In the genomic region with DNA sequence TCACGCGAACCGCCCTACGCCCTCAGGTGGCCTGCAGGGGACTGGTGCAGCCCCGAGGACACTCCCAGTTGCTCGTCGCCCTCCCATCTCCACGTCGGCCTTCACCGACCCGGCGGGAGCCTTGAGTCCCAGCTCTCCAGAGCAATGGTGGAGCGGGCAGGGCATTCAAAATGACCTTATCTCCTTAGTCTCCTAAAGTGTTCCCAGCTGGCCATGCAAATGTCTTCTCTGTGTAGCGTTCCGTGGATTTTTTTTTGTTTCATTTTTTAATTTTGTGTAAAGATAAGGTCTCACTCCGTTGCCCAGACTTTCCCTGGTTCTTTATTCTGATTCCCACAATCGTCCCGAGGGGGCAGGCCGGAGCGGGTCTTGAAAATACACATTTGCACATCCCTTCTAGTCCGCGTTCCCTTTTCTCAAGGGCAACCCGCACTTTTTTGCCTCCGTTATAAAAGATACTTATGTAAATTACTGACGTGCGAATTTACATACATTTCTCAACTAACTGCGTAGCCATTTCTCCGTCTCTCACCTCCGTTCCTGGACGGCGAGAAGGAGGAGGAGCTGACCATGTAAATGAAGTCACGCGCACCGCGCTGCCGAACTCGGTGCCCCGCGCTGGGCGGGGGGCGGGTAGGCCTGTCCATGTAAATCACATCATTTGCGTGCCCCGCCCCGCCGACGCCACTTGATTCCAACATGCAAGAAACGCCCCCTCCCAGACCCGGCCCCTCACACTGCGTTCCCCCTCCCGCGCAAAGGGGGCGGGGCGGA, we compare ENCODE assay signal across 8 cellular contexts. TPM values are rescaled to one million over a fixed set of nuclear protein-coding genes. Genes with fewer than 3 reads are reported as not detected.
DNase-seq lines count a peak whose midpoint lies in the region; ATAC-seq and TF ChIP-seq lines count a peak whose summit lies in the region.

No MANE protein-coding gene starts in this region.

- no peaks in the 10 kb centered on the region for H3F3A ChIP-seq in PC-3 (ENCODE audit: low read length, unreplicated experiment)

- H3K27ac ChIP-seq in PC-3 (ENCODE audit: low read length) (peak overlapping the region; percentile 41), muscle layer of colon (ENCODE audit: low read depth, low read length) (peak overlapping the region; percentile 56)

- BruUV-seq in PC-3 (replicated peaks; lab: Mats Ljungman, UMichigan): TSS peak; percentile 93

- DNase-seq in DMS79 treated with DMSO at 0.1 percent for 48 hours (lab: John Stamatoyannopoulos, UW) (peak; percentile 98), KBM-7 (peak; percentile 100), PC-3 (peak; percentile 96)
- peak; percentile 100 for DNase-seq in activated T-cell treated with anti-CD3 and anti-CD28 coated beads, Interleukin-2, amount 50 U/mL, for 24 hours
- DNase-seq in stimulated activated CD8-positive, alpha-beta memory T cell treated with anti-CD3 and anti-CD28 coated beads, Interleukin-7, amount 100 ng/mL, for 1 hour (ENCODE audit: low read depth in 2 of 2): peak; percentile 100

- no peaks in the 10 kb centered on the region for H3K9me2 ChIP-seq in PC-3 (replicated peaks; ENCODE audit: low read length)

- no peaks in the 10 kb centered on the region for H3K27me3 Mint-ChIP-seq in activated T-cell treated with anti-CD3 and anti-CD28 coated beads, Interleukin-2, amount 50 U/mL, for 24 hours

- CTCF ChIA-PET in PC-3 (lab: Charles Lee): interaction anchor here (0.5 to 0.6 kb wide), 2 partner anchors 9 to 21 kb away, joined by 3 read pairs; no protein-coding TSS in a partner anchor

- H3K9me3 Mint-ChIP-seq in activated T-cell treated with anti-CD3 and anti-CD28 coated beads, Interleukin-2, amount 50 U/mL, for 24 hours: no peaks in the 10 kb centered on the region

- intact Hi-C loops in PC-3 (cut with micrococcal nuclease): loop anchor here (1.0 to 10.0 kb wide), 2 partner anchors 111 to 134 kb away; no protein-coding TSS in a partner anchor

- H3K4me2 ChIP-seq in PC-3 (ENCODE audit: low read length): peak overlapping the region; percentile 84

- peak; percentile 47 for TF ChIP-seq CTCF in PC-3 (conservative IDR thresholded peaks at IDR 0.05; ENCODE audit: low read depth, low read length)

- H3K9ac ChIP-seq in PC-3 (ENCODE audit: low read length) (peak overlapping the region; percentile 52; the same call in 1 of the 2 replicates), muscle layer of colon (ENCODE audit: low read length) (peak overlapping the region; percentile 60)

- H3K79me2 ChIP-seq in PC-3 (ENCODE audit: low read length): peaks cover 39% of the 10 kb centered on the region

- H3K4me1 Mint-ChIP-seq in activated T-cell treated with anti-CD3 and anti-CD28 coated beads, Interleukin-2, amount 50 U/mL, for 24 hours (ENCODE audit: low read depth): peaks cover 54% of the 10 kb centered on the region

- H3K4me1 ChIP-seq in PC-3 (ENCODE audit: insufficient read depth, low read length) (peaks cover 34% of the 10 kb centered on the region), muscle layer of colon (ENCODE audit: insufficient read depth, low read length) (peaks cover 31% of the 10 kb centered on the region)

- peaks cover 44% of the 10 kb centered on the region for H3K36me3 Mint-ChIP-seq in activated T-cell treated with anti-CD3 and anti-CD28 coated beads, Interleukin-2, amount 50 U/mL, for 24 hours (ENCODE audit: low read depth)

- no peaks in the 10 kb centered on the region for H3K36me3 ChIP-seq in PC-3 (ENCODE audit: low read depth, low read length)
- H3K36me3 ChIP-seq in muscle layer of colon (ENCODE audit: insufficient read depth, low read length): peaks cover 6% of the 10 kb centered on the region

- peak overlapping the region; percentile 96 for H3K27ac Mint-ChIP-seq in activated T-cell treated with anti-CD3 and anti-CD28 coated beads, Interleukin-2, amount 50 U/mL, for 24 hours

- peak overlapping the region; percentile 97 for H2AFZ ChIP-seq in PC-3 (ENCODE audit: low read length)

- ATAC-seq in GM21717 (IDR thresholded peaks at IDR 0.05; ENCODE audit: unreplicated experiment) (peak; percentile 64), PC-3 (peak; percentile 82), esophagus mucosa (peak; percentile 44)

- peak overlapping the region; percentile 78 for H3K4me3 ChIP-seq in PC-3 (ENCODE audit: low read length)
- peak overlapping the region; percentile 18 to 63 for H3K4me3 ChIP-seq in muscle layer of colon (ENCODE audit: low read depth in 1 of 2, low read length in 2 of 2)

- in situ Hi-C loops in KBM-7 (cut with MboI; ENCODE audit: low pct_unique_long_range_greater_than_20kb, low sequenced_read_pairs): no loop called here

- POLR2A ChIA-PET in PC-3 (lab: Charles Lee; ENCODE audit: unreplicated experiment): interaction anchor here (0.6 kb wide), 1 partner anchor 20 kb away, joined by 4 read pairs; no protein-coding TSS in a partner anchor

- peaks cover 15% of the 10 kb centered on the region; the same call in 1 of the 2 replicates for H4K20me1 ChIP-seq in PC-3 (ENCODE audit: low read length)

- H3K27me3 ChIP-seq in PC-3 (ENCODE audit: low read length) (no peaks in the 10 kb centered on the region), muscle layer of colon (ENCODE audit: control insufficient read depth in 1 of 2, insufficient read depth in 2 of 2, low read length in 2 of 2) (no peaks in the 10 kb centered on the region)

- H3K9me3 ChIP-seq in PC-3 (ENCODE audit: low read length) (no peaks in the 10 kb centered on the region), muscle layer of colon (ENCODE audit: low read length) (no peaks in the 10 kb centered on the region)

- H3K4me3 Mint-ChIP-seq in activated T-cell treated with anti-CD3 and anti-CD28 coated beads, Interleukin-2, amount 50 U/mL, for 24 hours: peak overlapping the region; percentile 89

RNA-seq across cellular contexts. Expression of a gene that starts 0.6 kb away (rescaled TPM):
- 36.6 and 58.9 TPM in 2 replicates for total RNA-seq in PC-3 (2014; rRNA removed)
- total RNA-seq in esophagus mucosa: 32.1 TPM

RNA-seq across cellular contexts. Expression of a gene that starts 20.4 kb away (rescaled TPM):
- total RNA-seq in PC-3 (2014; rRNA removed) (7.4 and 13.9 TPM in 2 replicates), esophagus mucosa (17.8 TPM)

RNA-seq across cellular contexts. Expression of a gene that starts 23.1 kb away (rescaled TPM):
- 1.4 TPM in 1 of 2 replicates, not detected in the other for total RNA-seq in PC-3 (2014; rRNA removed)
- total RNA-seq in esophagus mucosa: 7.5 TPM

RNA-seq across cellular contexts. Expression of a gene that starts 47.4 kb away (rescaled TPM):
- total RNA-seq in PC-3 (2014; rRNA removed): 207 and 243 TPM in 2 replicates
- 69.8 TPM for total RNA-seq in esophagus mucosa

RNA-seq across cellular contexts. Expression of a gene that starts 48.1 kb away (rescaled TPM):
- total RNA-seq in PC-3 (2014; rRNA removed) (0.40 and 0.86 TPM in 2 replicates), esophagus mucosa (5.4 TPM)

Comparison
In these comparisons a context has a peak if more than half of its experiments do, and no peak if none do; other contexts are left out.
1. Peak in every context shown above with its lines: DNase-seq, ATAC-seq, H3K4me3 ChIP-seq and H3K27ac ChIP-seq.